11 cellular contexts compared by ENCODE assay signal in genomic region chr7:75772081-75773077, GRCh38. TPM values are rescaled to one million over a fixed set of nuclear protein-coding genes. Genes with fewer than 3 reads are reported as not detected.
A peak's percentile ranks its signal among the peaks of the same experiment; 100 is the strongest.
DNase-seq lines count a peak whose midpoint lies in the region; ATAC-seq and TF ChIP-seq lines count a peak whose summit lies in the region.
"Had no signal": no experiment of that assay in that cellular context is flagged by ENCODE, and none has a peak within 500 bp of the region (broad histone marks: within the 10 kb centered on the region; RNA-seq: fewer than 3 reads in every experiment).

Gene CCL26 (minus strand): TSS chr7:75772211. CDS start chr7:75772176, 35 bp downstream.

- H3K4me1 ChIP-seq in lower lobe of right lung, result peaks cover 5% of the 10 kb centered on the region

- H3K27me3 ChIP-seq in lower lobe of right lung (ENCODE audit: low read depth), result no peaks in the 10 kb centered on the region

- DNase-seq in Right ventricle myocardium inferior (ENCODE audit: missing footprints), result no peak
- DNase-seq in cardiac septum (ENCODE audit: low spot score), result no peak
- peak; percentile 73 to 79 for DNase-seq in cardiac fibroblast (ENCODE audit: low read depth in 2 of 2)
- no peak for DNase-seq in lower lobe of right lung
- DNase-seq in GM19240 (ENCODE audit: insufficient read length, low spot score), result no peak
- DNase-seq in HPDE6-E6E7 (ENCODE audit: extremely low spot score), result no peak
- DNase-seq: activated CD4-positive, alpha-beta T cell treated with anti-CD3 and anti-CD28 coated beads, Interleukin-2, amount 50 U/mL, for 4 hours; NCI-H774 had no signal

- H3K9me3 ChIP-seq in lower lobe of right lung, result no peaks in the 10 kb centered on the region

- TF ChIP-seq CTCF in cardiac fibroblast (IDR thresholded peaks at IDR 0.05; ENCODE audit: low read depth, low read length) (no peak), lower lobe of right lung (IDR thresholded peaks at IDR 0.05) (no peak)

- no peaks in the 10 kb centered on the region for H3K36me3 ChIP-seq in lower lobe of right lung

- H3K4me3 ChIP-seq in cardiac fibroblast (replicated peaks in 1 of 2; ENCODE audit: low read depth in 2 of 2, low read length in 2 of 2) (no peak within 1 kb of the TSS), lower lobe of right lung (no peak within 1 kb of the TSS)

- intact Hi-C loops in Right ventricle myocardium inferior (cut with DNase I) (no loop called here), cardiac septum (cut with DNase I) (loop anchor here (2.0 kb wide), 1 partner anchor 72 kb away; no protein-coding TSS in a partner anchor), lower lobe of right lung (cut with DNase I) (no loop called here)

- peak; percentile 74 for ATAC-seq in Right ventricle myocardium inferior
- no peak for ATAC-seq in lower lobe of right lung
- ATAC-seq in GM18519 (IDR thresholded peaks at IDR 0.05; ENCODE audit: low FRiP score, unreplicated experiment), result no peak
- ATAC-seq in HG03469 (IDR thresholded peaks at IDR 0.05; ENCODE audit: unreplicated experiment), result no peak
- ATAC-seq: natural killer cell treated with Interleukin-12 subunit alpha and Interleukin-12 subunit beta and Interleukin-15 and Interleukin-18, amount 100 ng/mL, for 72 hours had no signal

- peak within 1 kb of the TSS; percentile 38 for H3K27ac ChIP-seq in lower lobe of right lung

RNA-seq across cellular contexts. Expression of gene CCL26, which starts in this region (rescaled TPM):
- total RNA-seq in Right ventricle myocardium inferior, result not detected
- 0.83 TPM for total RNA-seq in cardiac septum
- total RNA-seq in lower lobe of right lung, result not detected
- total RNA-seq: natural killer cell treated with Interleukin-12 subunit alpha and Interleukin-12 subunit beta and Interleukin-15 and Interleukin-18, amount 100 ng/mL, for 72 hours had no signal

Comparison
In these comparisons a context has a peak if more than half of its experiments do, and no peak if none do; other contexts are left out.
1. Peak in ATAC-seq in Right ventricle myocardium inferior; RNA of the gene not detected or under 1 TPM.
2. DNase-seq: peak in cardiac fibroblast (2 of 2); none in Right ventricle myocardium inferior (single experiment), cardiac septum (single experiment), lower lobe of right lung (single experiment), GM19240 (single experiment) and HPDE6-E6E7 (single experiment).